ENCODE assay signal across 10 cellular contexts in the genomic region with DNA sequence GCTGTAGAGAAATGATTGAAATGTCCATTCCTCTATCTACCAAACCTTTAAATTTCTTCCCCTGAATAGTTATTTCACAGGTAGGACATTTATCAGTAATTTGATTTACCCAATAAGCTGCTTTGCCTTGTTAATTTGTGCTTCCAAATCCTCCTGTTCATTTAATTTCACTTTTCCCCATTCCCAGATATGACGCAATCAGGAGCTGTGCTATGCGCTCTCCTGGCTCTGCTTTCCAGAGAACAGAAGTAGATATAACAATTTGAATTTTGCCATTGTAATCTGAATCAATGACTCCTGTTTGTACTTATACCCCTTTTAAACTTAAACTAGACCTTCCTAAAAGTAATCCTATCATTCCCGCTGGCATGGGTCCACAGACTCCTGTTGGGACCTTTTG. TPM values are rescaled to one million over a fixed set of nuclear protein-coding genes. Genes with fewer than 3 reads are reported as not detected.
"Had no signal": no experiment of that assay in that cellular context is flagged by ENCODE, and none has a peak within 500 bp of the region (broad histone marks: within the 10 kb centered on the region; RNA-seq: fewer than 3 reads in every experiment).

No MANE protein-coding gene starts in this region.

RNA-seq across cellular contexts. Expression of gene ADH6, which starts 29.1 kb away (rescaled TPM):
- total RNA-seq: activated B cell treated with CpG ODN at 0.5 μM for 24 hours; activated CD8-positive, alpha-beta T cell treated with anti-CD3 and anti-CD28 coated beads for 36 hours; activated T-helper 17 cell treated with anti-CD3 and anti-CD28 coated beads, Interleukin-2, amount 50 U/mL, for 72 hours; body of pancreas; chondrocyte; dermis blood vessel endothelial cell; esophagus muscularis mucosa; frontal cortex; T-helper 17 cell had no signal

RNA-seq across cellular contexts. Expression of gene ADH4, which starts 45.8 kb away (rescaled TPM):
- total RNA-seq: activated B cell treated with CpG ODN at 0.5 μM for 24 hours; activated CD8-positive, alpha-beta T cell treated with anti-CD3 and anti-CD28 coated beads for 36 hours; activated T-helper 17 cell treated with anti-CD3 and anti-CD28 coated beads, Interleukin-2, amount 50 U/mL, for 72 hours; body of pancreas; chondrocyte; dermis blood vessel endothelial cell; fibroblast of lung; frontal cortex; T-helper 17 cell had no signal
